Comparison of ENCODE assay signal across 1 cellular context in the genomic region with DNA sequence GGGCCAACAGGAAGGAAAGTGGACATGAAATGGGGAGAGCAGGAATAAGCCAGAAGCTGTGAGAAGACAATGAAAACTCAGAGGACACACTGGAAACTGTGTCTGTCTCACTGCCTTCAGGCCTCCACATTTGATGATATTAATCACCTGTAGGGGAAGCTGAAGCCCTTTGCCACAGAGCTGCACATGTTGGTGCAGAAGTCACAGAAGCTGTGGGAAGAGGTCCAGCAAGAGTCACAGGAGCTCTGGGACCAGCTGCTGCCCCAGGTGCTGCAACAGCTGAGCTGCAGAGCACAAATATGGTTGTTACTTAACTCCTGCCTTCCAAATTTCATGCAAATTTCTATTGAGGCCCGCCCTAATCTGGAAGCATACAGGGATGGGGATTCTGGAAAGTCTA.
TF ChIP-seq lines count a peak whose summit lies in the region.

No MANE protein-coding gene starts in this region.

TF ChIP-seq in IMR-90, 13 proteins besides CTCF, POLR2A, EP300 and RAD21:
- TF ChIP-seq BHLHE40 (IDR thresholded peaks at IDR 0.05; ENCODE audit: low read depth, low read length) = no peak
- TF ChIP-seq RCOR1 (IDR thresholded peaks at IDR 0.05; ENCODE audit: insufficient replicate concordance, low read length) = no peak
- TF ChIP-seq ELK1 (IDR thresholded peaks at IDR 0.05; ENCODE audit: borderline replicate concordance, low read depth, low read length) = no peak
